19 cellular contexts compared by ENCODE assay signal in the genomic region with DNA sequence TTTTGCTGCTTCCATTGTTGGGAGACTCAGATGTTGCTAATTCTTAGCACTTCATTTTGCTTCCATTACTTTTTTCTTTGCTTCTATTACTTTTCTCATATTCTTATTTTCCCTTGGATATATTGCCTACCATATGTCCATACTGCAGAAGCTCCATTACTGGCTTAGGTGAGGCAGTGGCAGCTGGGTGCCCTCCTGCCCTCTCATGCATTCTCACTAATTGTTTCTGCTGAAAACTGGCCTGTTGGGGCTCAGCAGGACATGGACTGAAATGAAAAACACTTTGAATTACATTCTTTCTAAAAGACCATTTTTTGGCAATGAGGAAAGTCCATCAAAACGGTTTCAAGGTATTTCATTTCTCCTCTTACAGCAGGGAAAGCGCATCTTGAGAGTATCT.
A peak's percentile ranks its signal among the peaks of the same experiment; 100 is the strongest.
DNase-seq lines count a peak whose midpoint lies in the region; ATAC-seq and TF ChIP-seq lines count a peak whose summit lies in the region.
"Had no signal": no experiment of that assay in that cellular context is flagged by ENCODE, and none has a peak within 500 bp of the region (broad histone marks: within the 10 kb centered on the region; RNA-seq: fewer than 3 reads in every experiment).

No MANE protein-coding gene starts in this region.

- intact Hi-C loops in gastrocnemius medialis (cut with DNase I; ENCODE audit: low total_unique reads) = no loop called here

- peaks cover 74% of the 10 kb centered on the region for H3K4me1 Mint-ChIP-seq in endodermal cell

- TF ChIP-seq POLR2A in gastrocnemius medialis (IDR thresholded peaks at IDR 0.05) = no peak

- H3K4me3 ChIP-seq in endodermal cell (ENCODE audit: low read length) (peak overlapping the region; percentile 54), gastrocnemius medialis (peak overlapping the region in 1 of 4 donors; percentile 19), osteoblast (ENCODE audit: insufficient read depth, low read length) (no peak overlapping the region)
- H3K4me3 ChIP-seq: breast epithelium, heart right ventricle, lower lobe of right lung, PC-9 had no signal

- no peaks in the 10 kb centered on the region for H3K9me3 Mint-ChIP-seq in endodermal cell

- H3K9me3 ChIP-seq in endodermal cell (ENCODE audit: control insufficient read depth, low read length) = peaks cover 8% of the 10 kb centered on the region
- H3K9me3 ChIP-seq in gastrocnemius medialis = no peaks in the 10 kb centered on the region
- no peaks in the 10 kb centered on the region for H3K9me3 ChIP-seq in osteoblast (ENCODE audit: low read depth, low read length)
- H3K9me3 ChIP-seq: breast epithelium, heart right ventricle, lower lobe of right lung had no signal

- H3K9ac ChIP-seq in endodermal cell (ENCODE audit: extremely low read depth, low read length, poor library complexity, severe bottlenecking) = no peak overlapping the region

- ATAC-seq in gastrocnemius medialis (no peak), HG03159 (IDR thresholded peaks at IDR 0.05; ENCODE audit: unreplicated experiment) (no peak)
- ATAC-seq: heart right ventricle, lower lobe of right lung had no signal

- H3K27ac ChIP-seq in endodermal cell (ENCODE audit: low read depth, low read length) = no peak overlapping the region
- peak overlapping the region; percentile 91 to 97 (median 92) for H3K27ac ChIP-seq in gastrocnemius medialis
- H3K27ac ChIP-seq in osteoblast (ENCODE audit: low read depth, low read length) = no peak overlapping the region
- H3K27ac ChIP-seq: 22Rv1, breast epithelium, lower lobe of right lung, PC-9 had no signal

- no peak overlapping the region for H2AFZ ChIP-seq in osteoblast (ENCODE audit: low read length)
- H2AFZ ChIP-seq: PC-9 had no signal

- H3K27me3 ChIP-seq in endodermal cell (ENCODE audit: control insufficient read depth, insufficient read depth, low read length, poor library complexity, severe bottlenecking) = no peaks in the 10 kb centered on the region
- no peaks in the 10 kb centered on the region for H3K27me3 ChIP-seq in gastrocnemius medialis
- H3K27me3 ChIP-seq in osteoblast (ENCODE audit: insufficient read depth, low read length) = no peaks in the 10 kb centered on the region
- H3K27me3 ChIP-seq: breast epithelium, heart right ventricle had no signal

- H3K4me1 ChIP-seq in endodermal cell (ENCODE audit: control insufficient read depth, insufficient read depth, low read length) (peaks cover 24% of the 10 kb centered on the region), gastrocnemius medialis (peaks cover 70 to 82% of the 10 kb centered on the region in 2 donors), osteoblast (ENCODE audit: insufficient read depth, low read length) (peaks cover 14% of the 10 kb centered on the region)
- H3K4me1 ChIP-seq: breast epithelium, lower lobe of right lung had no signal

- peak overlapping the region; percentile 37 for H3K27ac Mint-ChIP-seq in endodermal cell

- no peak overlapping the region for H3K4me2 ChIP-seq in osteoblast (ENCODE audit: insufficient read depth, low read length)
- H3K4me2 ChIP-seq: PC-9 had no signal

- DNase-seq in NCI-H1105 treated with DMSO at 0.1 percent for 48 hours (lab: John Stamatoyannopoulos, UW) (peak; percentile 48), NCI-H1105 (lab: John Stamatoyannopoulos, UW) (no peak), NCI-H524 (lab: John Stamatoyannopoulos, UW) (peak; percentile 15 to 67), endodermal cell (peak; percentile 59), gastrocnemius medialis (no peak), cerebellar nuclear complex (lab: John Stamatoyannopoulos, UW) (no peak), osteoblast (ENCODE audit: insufficient read length, low spot score, missing footprints) (no peak)
- DNase-seq: activated CD4-positive, alpha-beta T cell treated with anti-CD3 and anti-CD28 coated beads, Interleukin-2, amount 50 U/mL, for 48 hours; activated effector memory CD4-positive, alpha-beta T cell treated with anti-CD3 and anti-CD28 coated beads, Interleukin-2, amount 50 U/mL, for 16 hours; cortex of kidney; heart right ventricle; KG1; lower lobe of right lung; NCI-H774; PC-9; SIG-M5 had no signal

- 34% methylated on average over 2 of the region's 2 CpGs; no CpG with 5 or more reads in 1 of the 2 experiments for WGBS in endodermal cell (ENCODE audit: insufficient coverage in 1 of 2, insufficient read length in 1 of 2), 2 experiments

- TF ChIP-seq CTCF in endodermal cell (conservative IDR thresholded peaks at IDR 0.05) (no peak), gastrocnemius medialis (IDR thresholded peaks at IDR 0.05 in 4 of 5, conservative IDR thresholded peaks at IDR 0.05 in 1 of 5) (no peak), osteoblast (IDR thresholded peaks at IDR 0.05; ENCODE audit: extremely low read depth, low read depth, low read length) (no peak)

- H3K4me3 Mint-ChIP-seq in endodermal cell = peak overlapping the region; percentile 47

- H3K36me3 ChIP-seq in endodermal cell (ENCODE audit: control insufficient read depth, insufficient read depth, low read length) = no peaks in the 10 kb centered on the region
- H3K36me3 ChIP-seq in gastrocnemius medialis = no peaks in the 10 kb centered on the region
- no peaks in the 10 kb centered on the region for H3K36me3 ChIP-seq in osteoblast (ENCODE audit: insufficient read depth, low read length)
- H3K36me3 ChIP-seq: breast epithelium, heart right ventricle, lower lobe of right lung had no signal

- in situ Hi-C loops in gastrocnemius medialis (cut with MboI; ENCODE audit: low sequenced_read_pairs in 4 of 4) = no loop called here

- H3K36me3 Mint-ChIP-seq in endodermal cell (ENCODE audit: low read depth) = peaks cover 3% of the 10 kb centered on the region

- peaks cover 12% of the 10 kb centered on the region for H3K79me2 ChIP-seq in osteoblast (ENCODE audit: insufficient read depth, low read length)

- no peaks in the 10 kb centered on the region for H3K27me3 Mint-ChIP-seq in endodermal cell (ENCODE audit: insufficient read depth)

- H4K20me1 ChIP-seq in osteoblast (ENCODE audit: insufficient read depth, low read length) = no peaks in the 10 kb centered on the region

Comparison
In these comparisons a context has a peak if more than half of its experiments do, and no peak if none do; other contexts are left out.
1. DNase-seq: peak in NCI-H1105 treated with DMSO at 0.1 percent for 48 hours (single experiment), NCI-H524 (2 of 2) and endodermal cell (single experiment); none in NCI-H1105 (single experiment), gastrocnemius medialis (0 of 2), cerebellar nuclear complex (0 of 2) and osteoblast (single experiment).
2. H3K27ac ChIP-seq: peak in gastrocnemius medialis (4 of 4); none in endodermal cell (single experiment) and osteoblast (single experiment).